Comparison of ENCODE assay signal across 1 cellular context in genomic region chr4:1249148-1249730, GRCh38.
TF ChIP-seq lines count a peak whose summit lies in the region.

No MANE protein-coding gene starts in this region.

TF ChIP-seq in K562, 482 proteins besides CTCF, POLR2A, EP300 and RAD21 (continued from another document and continues in another):
- TF ChIP-seq SIN3A (IDR thresholded peaks at IDR 0.05; ENCODE audit: borderline replicate concordance in 2 of 2, control insufficient read depth in 1 of 2, low read depth in 2 of 2, low read length in 2 of 2), result no peak
- TF ChIP-seq, protein P1, sequence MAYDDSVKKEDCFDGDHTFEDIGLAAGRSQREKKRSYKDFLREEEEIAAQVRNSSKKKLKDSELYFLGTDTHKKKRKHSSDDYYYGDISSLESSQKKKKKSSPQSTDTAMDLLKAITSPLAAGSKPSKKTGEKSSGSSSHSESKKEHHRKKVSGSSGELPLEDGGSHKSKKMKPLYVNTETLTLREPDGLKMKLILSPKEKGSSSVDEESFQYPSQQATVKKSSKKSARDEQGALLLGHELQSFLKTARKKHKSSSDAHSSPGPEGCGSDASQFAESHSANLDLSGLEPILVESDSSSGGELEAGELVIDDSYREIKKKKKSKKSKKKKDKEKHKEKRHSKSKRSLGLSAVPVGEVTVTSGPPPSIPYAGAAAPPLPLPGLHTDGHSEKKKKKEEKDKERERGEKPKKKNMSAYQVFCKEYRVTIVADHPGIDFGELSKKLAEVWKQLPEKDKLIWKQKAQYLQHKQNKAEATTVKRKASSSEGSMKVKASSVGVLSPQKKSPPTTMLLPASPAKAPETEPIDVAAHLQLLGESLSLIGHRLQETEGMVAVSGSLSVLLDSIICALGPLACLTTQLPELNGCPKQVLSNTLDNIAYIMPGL (CRISPR knock-in tag; IDR thresholded peaks at IDR 0.05), result peak; percentile 15; the same call in 1 of the 2 replicates
- no peak for TF ChIP-seq MYNN (IDR thresholded peaks at IDR 0.05)
- TF ChIP-seq MYNN (CRISPR knock-in tag; IDR thresholded peaks at IDR 0.05), result no peak
- peak; percentile 74 for TF ChIP-seq KDM5B (IDR thresholded peaks at IDR 0.05; ENCODE audit: insufficient replicate concordance, low read depth, low read length)
- TF ChIP-seq HIVEP1 (CRISPR knock-in tag; IDR thresholded peaks at IDR 0.05), result no peak
- TF ChIP-seq, protein P2, sequence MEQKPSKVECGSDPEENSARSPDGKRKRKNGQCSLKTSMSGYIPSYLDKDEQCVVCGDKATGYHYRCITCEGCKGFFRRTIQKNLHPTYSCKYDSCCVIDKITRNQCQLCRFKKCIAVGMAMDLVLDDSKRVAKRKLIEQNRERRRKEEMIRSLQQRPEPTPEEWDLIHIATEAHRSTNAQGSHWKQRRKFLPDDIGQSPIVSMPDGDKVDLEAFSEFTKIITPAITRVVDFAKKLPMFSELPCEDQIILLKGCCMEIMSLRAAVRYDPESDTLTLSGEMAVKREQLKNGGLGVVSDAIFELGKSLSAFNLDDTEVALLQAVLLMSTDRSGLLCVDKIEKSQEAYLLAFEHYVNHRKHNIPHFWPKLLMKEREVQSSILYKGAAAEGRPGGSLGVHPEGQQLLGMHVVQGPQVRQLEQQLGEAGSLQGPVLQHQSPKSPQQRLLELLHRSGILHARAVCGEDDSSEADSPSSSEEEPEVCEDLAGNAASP (IDR thresholded peaks at IDR 0.05), result no peak
- no peak for TF ChIP-seq ZC3H8 (IDR thresholded peaks at IDR 0.05)
- no peak for TF ChIP-seq MXI1 (IDR thresholded peaks at IDR 0.05; ENCODE audit: low read depth, low read length)
- TF ChIP-seq, protein P3, sequence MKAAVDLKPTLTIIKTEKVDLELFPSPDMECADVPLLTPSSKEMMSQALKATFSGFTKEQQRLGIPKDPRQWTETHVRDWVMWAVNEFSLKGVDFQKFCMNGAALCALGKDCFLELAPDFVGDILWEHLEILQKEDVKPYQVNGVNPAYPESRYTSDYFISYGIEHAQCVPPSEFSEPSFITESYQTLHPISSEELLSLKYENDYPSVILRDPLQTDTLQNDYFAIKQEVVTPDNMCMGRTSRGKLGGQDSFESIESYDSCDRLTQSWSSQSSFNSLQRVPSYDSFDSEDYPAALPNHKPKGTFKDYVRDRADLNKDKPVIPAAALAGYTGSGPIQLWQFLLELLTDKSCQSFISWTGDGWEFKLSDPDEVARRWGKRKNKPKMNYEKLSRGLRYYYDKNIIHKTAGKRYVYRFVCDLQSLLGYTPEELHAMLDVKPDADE (conservative IDR thresholded peaks at IDR 0.05; ENCODE audit: control insufficient read depth, low read depth, low read length), result 0 out of 2 replicates have a peak, but pooled peaks have one; percentile 43
- TF ChIP-seq, protein P4, sequence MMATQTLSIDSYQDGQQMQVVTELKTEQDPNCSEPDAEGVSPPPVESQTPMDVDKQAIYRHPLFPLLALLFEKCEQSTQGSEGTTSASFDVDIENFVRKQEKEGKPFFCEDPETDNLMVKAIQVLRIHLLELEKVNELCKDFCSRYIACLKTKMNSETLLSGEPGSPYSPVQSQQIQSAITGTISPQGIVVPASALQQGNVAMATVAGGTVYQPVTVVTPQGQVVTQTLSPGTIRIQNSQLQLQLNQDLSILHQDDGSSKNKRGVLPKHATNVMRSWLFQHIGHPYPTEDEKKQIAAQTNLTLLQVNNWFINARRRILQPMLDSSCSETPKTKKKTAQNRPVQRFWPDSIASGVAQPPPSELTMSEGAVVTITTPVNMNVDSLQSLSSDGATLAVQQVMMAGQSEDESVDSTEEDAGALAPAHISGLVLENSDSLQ (IDR thresholded peaks at IDR 0.05), result no peak
- no peak for TF ChIP-seq RBM22 (IDR thresholded peaks at IDR 0.05; ENCODE audit: low read depth, low read length, poor library complexity, severe bottlenecking)
- no peak for TF ChIP-seq ERF (CRISPR knock-in tag; IDR thresholded peaks at IDR 0.05)
- no peak; the same call in 1 of the 2 replicates for TF ChIP-seq JUN (IDR thresholded peaks at IDR 0.05; ENCODE audit: borderline replicate concordance, low read depth, low read length)
- no peak for TF ChIP-seq JUN (CRISPR knock-in tag; IDR thresholded peaks at IDR 0.05; ENCODE audit: borderline replicate concordance)
- TF ChIP-seq DACH1 (IDR thresholded peaks at IDR 0.05; ENCODE audit: partially characterized antibody), result no peak
- no peak for TF ChIP-seq NCOA1 (IDR thresholded peaks at IDR 0.05; ENCODE audit: low read depth)
- TF ChIP-seq ZNF57 (CRISPR knock-in tag; IDR thresholded peaks at IDR 0.05), result no peak
- TF ChIP-seq POLR2G (IDR thresholded peaks at IDR 0.05; ENCODE audit: low read depth, low read length), result peak; percentile 90
- no peak for TF ChIP-seq GTF2F1 (IDR thresholded peaks at IDR 0.05; ENCODE audit: low read depth, low read length)
- TF ChIP-seq RBM17 (IDR thresholded peaks at IDR 0.05; ENCODE audit: borderline replicate concordance, low read depth, low read length), result no peak
- no peak for TF ChIP-seq YBX1 (IDR thresholded peaks at IDR 0.05)
- no peak for TF ChIP-seq KLF1 (tag; IDR thresholded peaks at IDR 0.05)
- TF ChIP-seq KDM1A (IDR thresholded peaks at IDR 0.05), result no peak
- TF ChIP-seq SRSF7 (optimal IDR thresholded peaks at IDR 0.05; ENCODE audit: low read depth, low read length), result no peak
- TF ChIP-seq ZNF347 (CRISPR knock-in tag; IDR thresholded peaks at IDR 0.05; ENCODE audit: low read depth), result no peak
- TF ChIP-seq GTF2B (IDR thresholded peaks at IDR 0.05; ENCODE audit: extremely low read depth, insufficient read length), result no peak
- no peak for TF ChIP-seq SMARCA4 (IDR thresholded peaks at IDR 0.05)
- no peak for TF ChIP-seq HNRNPUL1 (IDR thresholded peaks at IDR 0.05; ENCODE audit: low read length)
- peak; percentile 82 for TF ChIP-seq GABPA (tag; conservative IDR thresholded peaks at IDR 0.05; ENCODE audit: low read depth)
- TF ChIP-seq RNF219 (CRISPR knock-in tag; IDR thresholded peaks at IDR 0.05), result no peak
- no peak for TF ChIP-seq ZNF133 (CRISPR knock-in tag; IDR thresholded peaks at IDR 0.05)
- TF ChIP-seq ZNF311 (CRISPR knock-in tag; IDR thresholded peaks at IDR 0.05), result no peak
- TF ChIP-seq, protein P5, sequence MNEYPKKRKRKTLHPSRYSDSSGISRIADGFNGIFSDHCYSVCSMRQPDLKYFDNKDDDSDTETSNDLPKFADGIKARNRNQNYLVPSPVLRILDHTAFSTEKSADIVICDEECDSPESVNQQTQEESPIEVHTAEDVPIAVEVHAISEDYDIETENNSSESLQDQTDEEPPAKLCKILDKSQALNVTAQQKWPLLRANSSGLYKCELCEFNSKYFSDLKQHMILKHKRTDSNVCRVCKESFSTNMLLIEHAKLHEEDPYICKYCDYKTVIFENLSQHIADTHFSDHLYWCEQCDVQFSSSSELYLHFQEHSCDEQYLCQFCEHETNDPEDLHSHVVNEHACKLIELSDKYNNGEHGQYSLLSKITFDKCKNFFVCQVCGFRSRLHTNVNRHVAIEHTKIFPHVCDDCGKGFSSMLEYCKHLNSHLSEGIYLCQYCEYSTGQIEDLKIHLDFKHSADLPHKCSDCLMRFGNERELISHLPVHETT (CRISPR knock-in tag; conservative IDR thresholded peaks at IDR 0.05 in 1 of 2, IDR thresholded peaks at IDR 0.05 in 1 of 2), result peak in 1 of 2 experiments; percentile 5; a peak in 1 of 4 replicates
- peak; percentile 20 for TF ChIP-seq PHF20 (IDR thresholded peaks at IDR 0.05; ENCODE audit: partially characterized antibody)
- no peak for TF ChIP-seq CBX3 (IDR thresholded peaks at IDR 0.05; ENCODE audit: borderline replicate concordance in 1 of 2, low read length in 2 of 2)
- no peak for TF ChIP-seq ZNF384 (IDR thresholded peaks at IDR 0.05; ENCODE audit: low read depth, low read length)
- no peak for TF ChIP-seq ZNF778 (CRISPR knock-in tag; IDR thresholded peaks at IDR 0.05)
- TF ChIP-seq ZSCAN32 (CRISPR knock-in tag; IDR thresholded peaks at IDR 0.05), result no peak
- TF ChIP-seq TSC22D4 (tag; IDR thresholded peaks at IDR 0.05), result no peak
- peak; percentile 96 for TF ChIP-seq RB1 (IDR thresholded peaks at IDR 0.05; ENCODE audit: low read depth)
- no peak for TF ChIP-seq HDAC2 (IDR thresholded peaks at IDR 0.05)
- TF ChIP-seq NFATC3 (IDR thresholded peaks at IDR 0.05), result no peak
- TF ChIP-seq ILK (tag; IDR thresholded peaks at IDR 0.05; ENCODE audit: borderline replicate concordance, low read depth), result no peak
- no peak for TF ChIP-seq HEY1 (CRISPR knock-in tag; IDR thresholded peaks at IDR 0.05; ENCODE audit: borderline replicate concordance)
- TF ChIP-seq ZNF507 (tag; conservative IDR thresholded peaks at IDR 0.05), result no peak
- TF ChIP-seq, protein P6, sequence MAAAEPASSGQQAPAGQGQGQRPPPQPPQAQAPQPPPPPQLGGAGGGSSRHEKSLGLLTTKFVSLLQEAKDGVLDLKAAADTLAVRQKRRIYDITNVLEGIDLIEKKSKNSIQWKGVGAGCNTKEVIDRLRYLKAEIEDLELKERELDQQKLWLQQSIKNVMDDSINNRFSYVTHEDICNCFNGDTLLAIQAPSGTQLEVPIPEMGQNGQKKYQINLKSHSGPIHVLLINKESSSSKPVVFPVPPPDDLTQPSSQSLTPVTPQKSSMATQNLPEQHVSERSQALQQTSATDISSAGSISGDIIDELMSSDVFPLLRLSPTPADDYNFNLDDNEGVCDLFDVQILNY (CRISPR knock-in tag; IDR thresholded peaks at IDR 0.05), result no peak
- TF ChIP-seq, protein P7, sequence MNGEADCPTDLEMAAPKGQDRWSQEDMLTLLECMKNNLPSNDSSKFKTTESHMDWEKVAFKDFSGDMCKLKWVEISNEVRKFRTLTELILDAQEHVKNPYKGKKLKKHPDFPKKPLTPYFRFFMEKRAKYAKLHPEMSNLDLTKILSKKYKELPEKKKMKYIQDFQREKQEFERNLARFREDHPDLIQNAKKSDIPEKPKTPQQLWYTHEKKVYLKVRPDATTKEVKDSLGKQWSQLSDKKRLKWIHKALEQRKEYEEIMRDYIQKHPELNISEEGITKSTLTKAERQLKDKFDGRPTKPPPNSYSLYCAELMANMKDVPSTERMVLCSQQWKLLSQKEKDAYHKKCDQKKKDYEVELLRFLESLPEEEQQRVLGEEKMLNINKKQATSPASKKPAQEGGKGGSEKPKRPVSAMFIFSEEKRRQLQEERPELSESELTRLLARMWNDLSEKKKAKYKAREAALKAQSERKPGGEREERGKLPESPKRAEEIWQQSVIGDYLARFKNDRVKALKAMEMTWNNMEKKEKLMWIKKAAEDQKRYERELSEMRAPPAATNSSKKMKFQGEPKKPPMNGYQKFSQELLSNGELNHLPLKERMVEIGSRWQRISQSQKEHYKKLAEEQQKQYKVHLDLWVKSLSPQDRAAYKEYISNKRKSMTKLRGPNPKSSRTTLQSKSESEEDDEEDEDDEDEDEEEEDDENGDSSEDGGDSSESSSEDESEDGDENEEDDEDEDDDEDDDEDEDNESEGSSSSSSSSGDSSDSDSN (IDR thresholded peaks at IDR 0.05; ENCODE audit: borderline replicate concordance in 1 of 2, low read depth in 2 of 2, low read length in 2 of 2), result 0 out of 4 replicates have a peak, but pooled peaks have one; percentile 18 to 37
- no peak for TF ChIP-seq HDGF (IDR thresholded peaks at IDR 0.05)
- TF ChIP-seq CREB5 (CRISPR knock-in tag; IDR thresholded peaks at IDR 0.05), result no peak
- TF ChIP-seq ZNF551 (CRISPR knock-in tag; IDR thresholded peaks at IDR 0.05), result no peak
- no peak for TF ChIP-seq IFI16 (CRISPR knock-in tag; IDR thresholded peaks at IDR 0.05)
- no peak for TF ChIP-seq TFE3 (CRISPR knock-in tag; IDR thresholded peaks at IDR 0.05)
- TF ChIP-seq PHTF2 (CRISPR knock-in tag; IDR thresholded peaks at IDR 0.05), result no peak
- TF ChIP-seq DPF2 (IDR thresholded peaks at IDR 0.05), result no peak
- no peak for TF ChIP-seq SMC3 (conservative IDR thresholded peaks at IDR 0.05; ENCODE audit: insufficient read depth, low read depth, low read length)
- no peak for TF ChIP-seq RFX5 (IDR thresholded peaks at IDR 0.05; ENCODE audit: low read depth, low read length)
- TF ChIP-seq NFIX (CRISPR knock-in tag; IDR thresholded peaks at IDR 0.05; ENCODE audit: low read depth), result no peak
- no peak for TF ChIP-seq ZNF695 (CRISPR knock-in tag; IDR thresholded peaks at IDR 0.05)
